Comparison of ENCODE assay signal across 23 cellular contexts in the genomic region with DNA sequence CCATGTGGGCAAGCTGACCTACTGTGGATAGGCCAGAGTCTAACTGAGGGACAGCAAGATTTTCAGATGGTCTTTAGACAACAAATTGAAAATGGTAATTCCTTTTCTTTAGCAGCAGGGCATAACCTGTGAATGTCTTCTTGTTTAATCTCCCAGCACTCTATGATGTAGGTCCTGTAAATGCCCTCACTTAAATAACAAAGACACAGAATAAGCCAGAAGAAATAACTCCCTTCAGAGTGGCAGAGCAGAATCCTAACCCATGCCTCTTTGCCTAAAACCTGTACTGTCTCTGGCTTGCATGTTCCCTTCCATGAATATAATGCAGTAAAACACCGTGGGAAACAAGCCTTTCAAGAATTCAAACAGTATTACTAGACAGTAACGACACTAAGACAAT.
DNase-seq lines count a peak whose midpoint lies in the region; ATAC-seq and TF ChIP-seq lines count a peak whose summit lies in the region.
"Had no signal": no experiment of that assay in that cellular context is flagged by ENCODE, and none has a peak within 500 bp of the region (broad histone marks: within the 10 kb centered on the region; RNA-seq: fewer than 3 reads in every experiment).

No MANE protein-coding gene starts in this region.

- CTCF ChIA-PET in HEK293T (lab: Yijun Ruan, JAX), result interaction anchor here (0.7 kb wide), 1 partner anchor 43 kb away, joined by 3 read pairs; no protein-coding TSS in a partner anchor

- no peaks in the 10 kb centered on the region for H3K9me3 ChIP-seq in HUES6 (ENCODE audit: control insufficient read depth, insufficient read depth, low read depth, low read length)
- peaks cover 3% of the 10 kb centered on the region for H3K9me3 ChIP-seq in mesodermal cell (ENCODE audit: control insufficient read depth, low read length)
- H3K9me3 ChIP-seq in Peyer's patch, result no peaks in the 10 kb centered on the region
- H3K9me3 ChIP-seq: testis had no signal

- 26 to 44% methylated on average over 2 of the region's 2 CpGs for WGBS in mesodermal cell (ENCODE audit: insufficient coverage in 2 of 2), 2 experiments

- H3K27ac ChIP-seq in HUES6 (ENCODE audit: low read depth, low read length), result peak overlapping the region; percentile 22; the same call in 1 of the 2 replicates
- peak overlapping the region; percentile 41 for H3K27ac ChIP-seq in caudate nucleus (ENCODE audit: low read depth, low read length)
- peak overlapping the region; percentile 41 for H3K27ac ChIP-seq in mesodermal cell (ENCODE audit: low read depth, low read length, severe bottlenecking)
- H3K27ac ChIP-seq in Peyer's patch, result no peak overlapping the region
- H3K27ac ChIP-seq: C4-2B had no signal

- no peak for TF ChIP-seq POLR2A in Peyer's patch (IDR thresholded peaks at IDR 0.05)

- ATAC-seq in HG02884 (IDR thresholded peaks at IDR 0.05; ENCODE audit: unreplicated experiment) (no peak), HG03432 (IDR thresholded peaks at IDR 0.05; ENCODE audit: unreplicated experiment) (no peak)
- ATAC-seq: GM12878, Right ventricle myocardium inferior, sciatic nerve had no signal

- no peaks in the 10 kb centered on the region for H3K27me3 ChIP-seq in HUES6 (ENCODE audit: control insufficient read depth, insufficient read depth, low read length)
- no peaks in the 10 kb centered on the region for H3K27me3 ChIP-seq in Peyer's patch
- H3K27me3 ChIP-seq: testis had no signal

- H3K9ac ChIP-seq in HUES6 (ENCODE audit: low read length), result no peak overlapping the region

- POLR2A ChIA-PET in HEK293T (lab: Yijun Ruan, JAX), result no interaction called here

- no peak for TF ChIP-seq CTCF in Peyer's patch (IDR thresholded peaks at IDR 0.05)

- H3K36me3 ChIP-seq in HUES6 (ENCODE audit: control insufficient read depth, insufficient read depth, low read length) (no peaks in the 10 kb centered on the region), mesodermal cell (ENCODE audit: control insufficient read depth, insufficient read depth, low read length) (no peaks in the 10 kb centered on the region), Peyer's patch (no peaks in the 10 kb centered on the region)

- H3K4me1 ChIP-seq in HUES6 (ENCODE audit: control insufficient read depth, insufficient read depth, low read length) (peaks cover 55% of the 10 kb centered on the region), mesodermal cell (ENCODE audit: control insufficient read depth, insufficient read depth, low read length, poor library complexity, severe bottlenecking) (peaks cover 41% of the 10 kb centered on the region), Peyer's patch (no peaks in the 10 kb centered on the region)

- 0 out of 2 replicates have a peak overlapping the region, but pooled peaks have one; percentile 6 for H3K4me3 ChIP-seq in HUES6 (ENCODE audit: low read depth, low read length)
- no peak overlapping the region for H3K4me3 ChIP-seq in mesodermal cell (ENCODE audit: extremely low read depth, insufficient read depth, low read length, poor library complexity, severe bottlenecking)
- no peak overlapping the region for H3K4me3 ChIP-seq in Peyer's patch
- H3K4me3 ChIP-seq: GM12878, testis had no signal

- DNase-seq in caudate nucleus (lab: John Stamatoyannopoulos, UW) (no peak), Peyer's patch (no peak), HEK293T (ENCODE audit: extremely low spot score) (no peak)
- DNase-seq: activated CD4-positive, alpha-beta T cell treated with anti-CD3 and anti-CD28 coated beads for 48 hours; activated CD8-positive, alpha-beta memory T cell treated with anti-CD3 and anti-CD28 coated beads for 24 hours; activated effector memory CD4-positive, alpha-beta T cell treated with anti-CD3 and anti-CD28 coated beads, Interleukin-2, amount 50 U/mL, for 16 hours; activated naive CD8-positive, alpha-beta T cell treated with anti-CD3 and anti-CD28 coated beads, Interleukin-2, amount 10 ng/mL, durations not matched to agents 7 days and 5 days; activated T-cell treated with anti-CD3 and anti-CD28 coated beads, Interleukin-2, amount 50 U/mL, for 1 hour; Calu3; Karpas-422; NCI-H1436 treated with DMSO at 0.1 percent for 48 hours; NCI-H446; stimulated activated CD4-positive, alpha-beta T cell treated with anti-CD3 and anti-CD28 coated beads, Interleukin-15, amount 100 ng/mL, for 24 hours; stimulated activated naive CD4-positive, alpha-beta T cell; testis had no signal

TF ChIP-seq in HEK293T, 16 proteins besides CTCF, POLR2A, EP300 and RAD21:
- TF ChIP-seq TARDBP (IDR thresholded peaks at IDR 0.05), result no peak
- no peak for TF ChIP-seq SP1 (IDR thresholded peaks at IDR 0.05)
- TF ChIP-seq, protein P1, sequence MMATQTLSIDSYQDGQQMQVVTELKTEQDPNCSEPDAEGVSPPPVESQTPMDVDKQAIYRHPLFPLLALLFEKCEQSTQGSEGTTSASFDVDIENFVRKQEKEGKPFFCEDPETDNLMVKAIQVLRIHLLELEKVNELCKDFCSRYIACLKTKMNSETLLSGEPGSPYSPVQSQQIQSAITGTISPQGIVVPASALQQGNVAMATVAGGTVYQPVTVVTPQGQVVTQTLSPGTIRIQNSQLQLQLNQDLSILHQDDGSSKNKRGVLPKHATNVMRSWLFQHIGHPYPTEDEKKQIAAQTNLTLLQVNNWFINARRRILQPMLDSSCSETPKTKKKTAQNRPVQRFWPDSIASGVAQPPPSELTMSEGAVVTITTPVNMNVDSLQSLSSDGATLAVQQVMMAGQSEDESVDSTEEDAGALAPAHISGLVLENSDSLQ (IDR thresholded peaks at IDR 0.05), result no peak
- TF ChIP-seq BHLHE40 (IDR thresholded peaks at IDR 0.05; ENCODE audit: borderline replicate concordance), result no peak
- TF ChIP-seq HDGF (IDR thresholded peaks at IDR 0.05; ENCODE audit: borderline replicate concordance), result no peak
- no peak for TF ChIP-seq ZNF384 (IDR thresholded peaks at IDR 0.05)
- TF ChIP-seq SUZ12 (IDR thresholded peaks at IDR 0.05), result no peak

Comparison
In these comparisons a context has a peak if more than half of its experiments do, and no peak if none do; other contexts are left out.
1. H3K27ac ChIP-seq: peak in HUES6 (single experiment), caudate nucleus (single experiment) and mesodermal cell (single experiment); none in Peyer's patch (0 of 4).